In genomic region chr6:150900049-150900448, GRCh38 we compare ENCODE assay signal across 1 cellular context.
TF ChIP-seq lines count a peak whose summit lies in the region.

No MANE protein-coding gene starts in this region.

TF ChIP-seq in K562, 482 proteins besides CTCF, POLR2A, EP300 and RAD21:
- no peak for TF ChIP-seq SMAD2 (IDR thresholded peaks at IDR 0.05; ENCODE audit: low read depth, low read length)
- peak; percentile 79 for TF ChIP-seq DPF2 (IDR thresholded peaks at IDR 0.05)
- TF ChIP-seq, protein P1, sequence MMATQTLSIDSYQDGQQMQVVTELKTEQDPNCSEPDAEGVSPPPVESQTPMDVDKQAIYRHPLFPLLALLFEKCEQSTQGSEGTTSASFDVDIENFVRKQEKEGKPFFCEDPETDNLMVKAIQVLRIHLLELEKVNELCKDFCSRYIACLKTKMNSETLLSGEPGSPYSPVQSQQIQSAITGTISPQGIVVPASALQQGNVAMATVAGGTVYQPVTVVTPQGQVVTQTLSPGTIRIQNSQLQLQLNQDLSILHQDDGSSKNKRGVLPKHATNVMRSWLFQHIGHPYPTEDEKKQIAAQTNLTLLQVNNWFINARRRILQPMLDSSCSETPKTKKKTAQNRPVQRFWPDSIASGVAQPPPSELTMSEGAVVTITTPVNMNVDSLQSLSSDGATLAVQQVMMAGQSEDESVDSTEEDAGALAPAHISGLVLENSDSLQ (IDR thresholded peaks at IDR 0.05): 0 out of 2 replicates have a peak, but pooled peaks have one; percentile 13
- peak; percentile 76 for TF ChIP-seq SMARCE1 (IDR thresholded peaks at IDR 0.05)
- TF ChIP-seq TAL1 (IDR thresholded peaks at IDR 0.05): 0 out of 2 replicates have a peak, but pooled peaks have one; percentile 13
- TF ChIP-seq STAT5A (IDR thresholded peaks at IDR 0.05; ENCODE audit: borderline replicate concordance, low read length): 0 out of 2 replicates have a peak, but pooled peaks have one; percentile 34
- TF ChIP-seq PYGO2 (tag; IDR thresholded peaks at IDR 0.05): no peak
- TF ChIP-seq DIDO1 (tag; IDR thresholded peaks at IDR 0.05; ENCODE audit: low read depth): no peak
- peak; percentile 65 for TF ChIP-seq ZNF407 (IDR thresholded peaks at IDR 0.05; ENCODE audit: low read depth)
- TF ChIP-seq ZNF655 (CRISPR knock-in tag; IDR thresholded peaks at IDR 0.05): no peak
- TF ChIP-seq ARID1B (IDR thresholded peaks at IDR 0.05): peak; percentile 79
- peak; percentile 50 for TF ChIP-seq FOSL1 (tag; conservative IDR thresholded peaks at IDR 0.05)
- TF ChIP-seq TEAD4 (IDR thresholded peaks at IDR 0.05; ENCODE audit: low read length): peak; percentile 47
- no peak for TF ChIP-seq TEAD4 (CRISPR knock-in tag; IDR thresholded peaks at IDR 0.05; ENCODE audit: borderline replicate concordance)
- TF ChIP-seq, protein P2, sequence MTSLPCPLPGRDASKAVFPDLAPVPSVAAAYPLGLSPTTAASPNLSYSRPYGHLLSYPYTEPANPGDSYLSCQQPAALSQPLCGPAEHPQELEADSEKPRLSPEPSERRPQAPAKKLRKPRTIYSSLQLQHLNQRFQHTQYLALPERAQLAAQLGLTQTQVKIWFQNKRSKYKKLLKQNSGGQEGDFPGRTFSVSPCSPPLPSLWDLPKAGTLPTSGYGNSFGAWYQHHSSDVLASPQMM (CRISPR knock-in tag; IDR thresholded peaks at IDR 0.05): no peak
- TF ChIP-seq ZNF121 (CRISPR knock-in tag; conservative IDR thresholded peaks at IDR 0.05): no peak
- TF ChIP-seq ZNF175 (CRISPR knock-in tag; IDR thresholded peaks at IDR 0.05; ENCODE audit: low read depth): 0 out of 2 replicates have a peak, but pooled peaks have one; percentile 33
- no peak for TF ChIP-seq ZNF76 (CRISPR knock-in tag; IDR thresholded peaks at IDR 0.05; ENCODE audit: borderline replicate concordance)
- TF ChIP-seq RBM14 (IDR thresholded peaks at IDR 0.05; ENCODE audit: borderline replicate concordance, insufficient read depth, low read depth, low read length): no peak
- TF ChIP-seq SMARCA4 (IDR thresholded peaks at IDR 0.05): peak; percentile 75
- TF ChIP-seq MEIS2 (IDR thresholded peaks at IDR 0.05; ENCODE audit: partially characterized antibody): peak; percentile 8
- peak; percentile 56; the same call in 1 of the 2 replicates for TF ChIP-seq ZKSCAN1 (IDR thresholded peaks at IDR 0.05; ENCODE audit: low read depth, low read length)
- TF ChIP-seq, protein P3, sequence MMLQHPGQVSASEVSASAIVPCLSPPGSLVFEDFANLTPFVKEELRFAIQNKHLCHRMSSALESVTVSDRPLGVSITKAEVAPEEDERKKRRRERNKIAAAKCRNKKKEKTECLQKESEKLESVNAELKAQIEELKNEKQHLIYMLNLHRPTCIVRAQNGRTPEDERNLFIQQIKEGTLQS (IDR thresholded peaks at IDR 0.05): peak; percentile 71
- TF ChIP-seq, protein P3 (CRISPR knock-in tag; conservative IDR thresholded peaks at IDR 0.05): no peak
- TF ChIP-seq EHMT2 (IDR thresholded peaks at IDR 0.05): 0 out of 2 replicates have a peak, but pooled peaks have one; percentile 15
- peak; percentile 80 for TF ChIP-seq JUND (IDR thresholded peaks at IDR 0.05; ENCODE audit: borderline replicate concordance, low read depth, low read length)
- no peak; the same call in 2 of the 3 replicates for TF ChIP-seq JUND (tag; IDR thresholded peaks at IDR 0.05; ENCODE audit: borderline replicate concordance, low read depth, low read length)
- no peak for TF ChIP-seq TAF1 (IDR thresholded peaks at IDR 0.05; ENCODE audit: control insufficient read depth, extremely low read depth, insufficient read depth, low read length, severe bottlenecking)
- no peak for TF ChIP-seq MCM5 (IDR thresholded peaks at IDR 0.05; ENCODE audit: low read depth)
- TF ChIP-seq SETDB1 (IDR thresholded peaks at IDR 0.05; ENCODE audit: low read length): no peak
- TF ChIP-seq NFIC (IDR thresholded peaks at IDR 0.05): peak; percentile 43
- peak; percentile 62 for TF ChIP-seq TCF3 (CRISPR knock-in tag; IDR thresholded peaks at IDR 0.05)
- peak; percentile 53 for TF ChIP-seq CBFA2T3 (IDR thresholded peaks at IDR 0.05)
